In genomic region chr3:141691471-141691870, GRCh38 we compare ENCODE assay signal across 4 cellular contexts. TPM values are rescaled to one million over a fixed set of nuclear protein-coding genes. Genes with fewer than 3 reads are reported as not detected.
A peak's percentile ranks its signal among the peaks of the same experiment; 100 is the strongest.
DNase-seq lines count a peak whose midpoint lies in the region; TF ChIP-seq lines count a peak whose summit lies in the region.
"Not testable (repeated sequence)": the region's sequence is repeated elsewhere in the genome, so short reads cannot be mapped to it uniquely, and the experiment has no call there.

No MANE protein-coding gene starts in this region.

- H3K27ac Mint-ChIP-seq in CD14-positive monocyte = peak overlapping the region in 5 of 7 donors; percentile 87 to 94 (median 90)

- peaks cover 12% of the 10 kb centered on the region for H3K4me1 Mint-ChIP-seq in CD14-positive monocyte

- H3K4me1 ChIP-seq in adrenal gland (replicated peaks in 1 of 2) (peaks cover under 1 to 18% of the 10 kb centered on the region in 2 donors), neutrophil (ENCODE audit: control insufficient read depth in 1 of 2, insufficient read depth in 1 of 2, low read depth in 1 of 2, low read length in 1 of 2) (peaks cover 34% of the 10 kb centered on the region in 2 experiments)

- not testable (repeated sequence) for H3K4me3 Mint-ChIP-seq in CD14-positive monocyte

- H3K36me3 ChIP-seq in adrenal gland (replicated peaks in 1 of 2); neutrophil: not testable (repeated sequence)

- intact Hi-C loops in CD14-positive monocyte (cut with micrococcal nuclease); adrenal gland (cut with DNase I): not testable (repeated sequence)

- TF ChIP-seq POLR2A in adrenal gland (IDR thresholded peaks at IDR 0.05) = not testable (repeated sequence)

- not testable (repeated sequence) for H3K9me3 Mint-ChIP-seq in CD14-positive monocyte

- DNase-seq in CD14-positive monocyte (ENCODE audit: low spot score); HL-60 (ENCODE audit: low read depth in 1 of 2, low spot score in 1 of 2): not testable (repeated sequence)
- peak; percentile 13 to 64 (median 43) for DNase-seq in adrenal gland

- H3K27me3 Mint-ChIP-seq in CD14-positive monocyte (ENCODE audit: low read depth in 3 of 3) = not testable (repeated sequence)

- not testable (repeated sequence) for H3K36me3 Mint-ChIP-seq in CD14-positive monocyte

- not testable (repeated sequence) for H3K27me3 ChIP-seq in HL-60 (ENCODE audit: insufficient read depth, poor library complexity, severe bottlenecking); adrenal gland; neutrophil

- 66 to 81% (median 70%) methylated on average over 3 of the region's 3 CpGs for WGBS in adrenal gland, 4 donors

- TF ChIP-seq CTCF in CD14-positive monocyte (IDR thresholded peaks at IDR 0.05); HL-60 (IDR thresholded peaks at IDR 0.05; ENCODE audit: insufficient read depth, low read length); adrenal gland (IDR thresholded peaks at IDR 0.05); neutrophil (IDR thresholded peaks at IDR 0.05): not testable (repeated sequence)

- H3K9me3 ChIP-seq in adrenal gland (replicated peaks in 1 of 3); neutrophil: not testable (repeated sequence)

- H3K4me3 ChIP-seq in HL-60 (replicated peaks; ENCODE audit: insufficient read depth, low read length); adrenal gland; neutrophil (ENCODE audit: low read depth in 1 of 2, low read length in 1 of 2): not testable (repeated sequence)

- H3K27ac ChIP-seq in HL-60 (replicated peaks) (peak overlapping the region; percentile 65), adrenal gland (peak overlapping the region in 2 of 5 donors; percentile 66 to 68), neutrophil (peak overlapping the region; percentile 87)

RNA-seq across cellular contexts. Expression of gene RNF7, which starts 46.6 kb away (rescaled TPM):
- polyA plus RNA-seq in CD14-positive monocyte (100 to 1,000 TPM; 187 to 206 TPM), adrenal gland (100 to 1,000 TPM; 107 to 315 (median 247) TPM)
- total RNA-seq in adrenal gland = 100 to 1,000 TPM in 7 of 8 donors, 10 to 100 TPM in 1; 87.4 to 162 (median 124) TPM
